ENCODE assay signal across 13 cellular contexts in genomic region chr11:133906241-133906640, GRCh38. TPM values are rescaled to one million over a fixed set of nuclear protein-coding genes. Genes with fewer than 3 reads are reported as not detected.
"Had no signal": no experiment of that assay in that cellular context is flagged by ENCODE, and none has a peak within 500 bp of the region (broad histone marks: within the 10 kb centered on the region; RNA-seq: fewer than 3 reads in every experiment).

No MANE protein-coding gene starts in this region.

- DNase-seq: activated CD4-positive, alpha-beta T cell treated with anti-CD3 and anti-CD28 coated beads, Interleukin-2, amount 50 U/mL, for 4 hours; activated T-cell treated with anti-CD3 and anti-CD28 coated beads, Interleukin-2, amount 50 U/mL, for 4 hours; adrenal gland; hypothalamus; kidney; mesendoderm; nephron progenitor cell; occipital lobe; right cardiac atrium had no signal

- H3K4me3 Mint-ChIP-seq: activated T-cell treated with anti-CD3 and anti-CD28 coated beads, Interleukin-2, amount 50 U/mL, for 4 hours; nephron progenitor cell; T-helper 2 cell treated with Interferon-gamma antibody and Interleukin-4, amounts not matched to agents 5 μg/mL and 100 μg/mL, for 36 hours had no signal

- H3K27ac Mint-ChIP-seq: T-helper 2 cell treated with Interferon-gamma antibody and Interleukin-4, amounts not matched to agents 5 μg/mL and 100 μg/mL, for 36 hours had no signal

- ATAC-seq: activated T-cell treated with anti-CD3 and anti-CD28 coated beads, Interleukin-2, amount 50 U/mL, for 4 hours; esophagus mucosa; left lung had no signal

- H3K9me3 Mint-ChIP-seq: activated T-cell treated with anti-CD3 and anti-CD28 coated beads, Interleukin-2, amount 50 U/mL, for 4 hours; nephron progenitor cell; T-helper 2 cell treated with Interferon-gamma antibody and Interleukin-4, amounts not matched to agents 5 μg/mL and 100 μg/mL, for 36 hours had no signal

RNA-seq across cellular contexts. Expression of gene IGSF9B, which starts 50.5 kb away (rescaled TPM):
- total RNA-seq: glomerular endothelial cell had no signal
